Comparison of ENCODE assay signal across 29 cellular contexts in the genomic region with DNA sequence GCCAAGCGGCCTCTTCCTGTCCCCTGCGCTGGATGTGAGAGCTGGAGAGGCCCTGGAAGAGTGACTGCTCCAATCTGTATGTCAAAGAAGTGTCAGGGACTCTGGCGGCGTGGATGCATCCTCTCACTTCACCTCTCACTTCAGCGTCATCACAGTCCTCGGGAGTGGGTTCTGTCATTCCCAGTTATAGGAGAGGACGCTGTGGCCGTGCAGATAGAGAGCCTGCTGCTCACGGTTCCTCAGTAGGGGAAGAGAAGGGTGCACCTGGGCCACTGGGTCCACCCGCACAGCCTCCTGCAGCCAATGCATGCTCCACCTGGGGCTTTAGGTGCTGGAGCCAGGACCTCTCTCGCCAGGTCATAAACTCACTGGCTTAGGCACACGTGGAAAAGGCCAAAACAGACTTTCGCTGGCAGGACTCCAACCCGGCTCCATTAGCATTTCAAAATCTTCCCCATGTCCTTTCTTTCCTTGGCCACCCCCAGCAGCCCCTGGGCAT. TPM values are rescaled to one million over a fixed set of nuclear protein-coding genes. Genes with fewer than 3 reads are reported as not detected.
DNase-seq lines count a peak whose midpoint lies in the region; ATAC-seq and TF ChIP-seq lines count a peak whose summit lies in the region.
"Had no signal": no experiment of that assay in that cellular context is flagged by ENCODE, and none has a peak within 500 bp of the region (broad histone marks: within the 10 kb centered on the region; RNA-seq: fewer than 3 reads in every experiment).

No MANE protein-coding gene starts in this region.

- H3K36me3 ChIP-seq in Caco-2 (ENCODE audit: control insufficient read depth, insufficient read depth, low read length) (no peaks in the 10 kb centered on the region), osteoblast (ENCODE audit: insufficient read depth, low read length) (no peaks in the 10 kb centered on the region)
- H3K36me3 ChIP-seq: adrenal gland, HAP-1, heart left ventricle, upper lobe of left lung had no signal

- H4K91ac ChIP-seq in H9 (ENCODE audit: insufficient read length, low read depth, low read length) = no peak overlapping the region

- H3K79me1 ChIP-seq in H9 (ENCODE audit: insufficient read depth, low read depth, low read length, poor library complexity, severe bottlenecking) = no peaks in the 10 kb centered on the region

- no peak overlapping the region for H2BK20ac ChIP-seq in H9 (ENCODE audit: low read depth, low read length, poor library complexity, severe bottlenecking)

- H3K27me3 Mint-ChIP-seq in Caco-2 (ENCODE audit: insufficient read depth, unreplicated experiment) (no peaks in the 10 kb centered on the region), H9 (ENCODE audit: low read depth) (peaks cover 2% of the 10 kb centered on the region)

- no peak overlapping the region for H3K4ac ChIP-seq in H9 (ENCODE audit: low read depth, low read length)

- H2BK15ac ChIP-seq in H9 (ENCODE audit: low read depth, low read length) = no peak overlapping the region

- H4K20me1 ChIP-seq in H9 (ENCODE audit: control insufficient read depth, insufficient read depth, insufficient read length) = no peaks in the 10 kb centered on the region
- H4K20me1 ChIP-seq in osteoblast (ENCODE audit: insufficient read depth, low read length) = no peaks in the 10 kb centered on the region

- H2BK12ac ChIP-seq in H9 (ENCODE audit: insufficient read length, low read depth, low read length) = no peak overlapping the region

- H3K4me1 ChIP-seq in Caco-2 (peaks cover 13% of the 10 kb centered on the region; the same call in 1 of the 2 replicates), H9 (ENCODE audit: insufficient read depth, low read length) (no peaks in the 10 kb centered on the region; the same call in 1 of the 2 replicates), osteoblast (ENCODE audit: insufficient read depth, low read length) (no peaks in the 10 kb centered on the region)
- H3K4me1 ChIP-seq: adrenal gland, HAP-1 had no signal

- no peak overlapping the region for H3K9ac ChIP-seq in H9 (ENCODE audit: extremely low read depth, insufficient read length, low read length)
- H3K9ac ChIP-seq: KMS-11 had no signal

- H3K9me3 Mint-ChIP-seq in Caco-2 (ENCODE audit: unreplicated experiment) (no peaks in the 10 kb centered on the region), H9 (no peaks in the 10 kb centered on the region; a peak in 1 of 5 replicates)
- H3K9me3 Mint-ChIP-seq: activated naive CD4-positive, alpha-beta T cell treated with anti-CD3 and anti-CD28 coated beads for 36 hours; activated T-cell treated with anti-CD3 and anti-CD28 coated beads, Interleukin-2, amount 50 U/mL, for 72 hours; dendritic cell treated with granulocyte-macrophage colony-stimulating factor and Interleukin-4, amounts not matched to agents 40 ng/mL and 50 ng/mL, for 4 days; endodermal cell had no signal

- H3K4me2 ChIP-seq in H9 (ENCODE audit: insufficient read depth, insufficient read length, low read length) = no peak overlapping the region
- H3K4me2 ChIP-seq in osteoblast (ENCODE audit: insufficient read depth, low read length) = no peak overlapping the region
- H3K4me2 ChIP-seq: KMS-11 had no signal

- POLR2A ChIA-PET in Caco-2 (lab: Charles Lee) = no interaction called here

- H2BK5ac ChIP-seq in H9 (ENCODE audit: insufficient read length, low read length) = no peak overlapping the region

- ATAC-seq in GM18861 (IDR thresholded peaks at IDR 0.05; ENCODE audit: unreplicated experiment) = no peak
- ATAC-seq: activated T-cell treated with anti-CD3 and anti-CD28 coated beads, Interleukin-2, amount 50 U/mL, for 72 hours; heart left ventricle had no signal

- no CpG with 5 or more reads among the region's 14 CpGs for WGBS in H9 (ENCODE audit: extremely low coverage, insufficient read length, low lambda C conversion rate)

- intact Hi-C loops in Caco-2 (cut with micrococcal nuclease; ENCODE audit: unreplicated experiment) = loop anchor here (10.0 kb wide), 1 partner anchor 648 kb away; no protein-coding TSS in a partner anchor

- H2AFZ ChIP-seq in H9 (ENCODE audit: low read length) (no peak overlapping the region), osteoblast (ENCODE audit: low read length) (no peak overlapping the region)

- no peak overlapping the region for H2BK120ac ChIP-seq in H9 (ENCODE audit: low read depth, low read length, poor library complexity, severe bottlenecking)

- no peak overlapping the region for H4K5ac ChIP-seq in H9 (ENCODE audit: insufficient read length, low read depth, low read length)

- no peak overlapping the region for H3K56ac ChIP-seq in H9 (ENCODE audit: insufficient read length, low read depth, low read length)

- H3K4me3 Mint-ChIP-seq in Caco-2 (ENCODE audit: unreplicated experiment) (no peak overlapping the region), H9 (no peak overlapping the region; a peak in 1 of 5 replicates)
- H3K4me3 Mint-ChIP-seq: activated naive CD4-positive, alpha-beta T cell treated with anti-CD3 and anti-CD28 coated beads for 36 hours; activated T-cell treated with anti-CD3 and anti-CD28 coated beads, Interleukin-2, amount 50 U/mL, for 72 hours; dendritic cell treated with granulocyte-macrophage colony-stimulating factor and Interleukin-4, amounts not matched to agents 40 ng/mL and 50 ng/mL, for 4 days; endodermal cell had no signal

- no peak overlapping the region for H3K18ac ChIP-seq in H9 (ENCODE audit: insufficient read length, low read depth, low read length)

- CTCF ChIA-PET in Caco-2 (lab: Charles Lee) = no interaction called here

- H3K4me1 Mint-ChIP-seq in Caco-2 (ENCODE audit: low read depth, unreplicated experiment) (peaks cover 9% of the 10 kb centered on the region), H9 (peaks cover 21 to 22% of the 10 kb centered on the region in 2 experiments)
- H3K4me1 Mint-ChIP-seq: endodermal cell had no signal

- TF ChIP-seq CTCF in Caco-2 (IDR thresholded peaks at IDR 0.05; ENCODE audit: insufficient read depth in 1 of 2, low read depth in 1 of 2, low read length in 1 of 2, severe bottlenecking in 1 of 2, unreplicated experiment in 1 of 2) (no peak), H9 (conservative IDR thresholded peaks at IDR 0.05) (no peak), osteoblast (IDR thresholded peaks at IDR 0.05; ENCODE audit: extremely low read depth, low read depth, low read length) (no peak)

- H3K36me3 Mint-ChIP-seq in Caco-2 (ENCODE audit: insufficient read depth, unreplicated experiment) (peaks cover 48% of the 10 kb centered on the region), H9 (ENCODE audit: insufficient read depth in 1 of 3, low read depth in 3 of 3) (no peaks in the 10 kb centered on the region; a peak in 1 of 7 replicates)

- BruUV-seq in Caco-2 (replicated peaks; lab: Mats Ljungman, UMichigan) = no TSS peak

- H3K79me2 ChIP-seq in H9 (ENCODE audit: insufficient read depth, low read length) (no peaks in the 10 kb centered on the region), osteoblast (ENCODE audit: insufficient read depth, low read length) (no peaks in the 10 kb centered on the region)

- no peak overlapping the region for H3T11ph ChIP-seq in H9 (ENCODE audit: low read length)

- no peak overlapping the region for H3K4me3 ChIP-seq in Caco-2 (ENCODE audit: low read depth, low read length)
- no peak overlapping the region for H3K4me3 ChIP-seq in osteoblast (ENCODE audit: insufficient read depth, low read length)
- H3K4me3 ChIP-seq: adrenal gland, HAP-1, heart left ventricle, upper lobe of left lung had no signal

- H3K23me2 ChIP-seq in H9 (ENCODE audit: insufficient read length, low read depth, low read length, poor library complexity, severe bottlenecking) = no peaks in the 10 kb centered on the region

- no peaks in the 10 kb centered on the region for H3K9me3 ChIP-seq in Caco-2
- H3K9me3 ChIP-seq in H9 (ENCODE audit: control insufficient read depth, low read depth, low read length) = no peaks in the 10 kb centered on the region
- H3K9me3 ChIP-seq in osteoblast (ENCODE audit: low read depth, low read length) = no peaks in the 10 kb centered on the region
- H3K9me3 ChIP-seq: adrenal gland, HAP-1, heart left ventricle, upper lobe of left lung had no signal

- H4K8ac ChIP-seq in H9 (replicated peaks; ENCODE audit: insufficient read length, low read depth, low read length) = no peak overlapping the region

- H2AK5ac ChIP-seq in H9 (ENCODE audit: insufficient read length, low read length) = no peak overlapping the region

- no peak overlapping the region for H3K23ac ChIP-seq in H9 (ENCODE audit: insufficient read length, low read depth, low read length)

- no peak overlapping the region for H3K27ac ChIP-seq in H9 (ENCODE audit: insufficient read length, low read depth, low read length)
- H3K27ac ChIP-seq in osteoblast (ENCODE audit: low read depth, low read length) = no peak overlapping the region
- H3K27ac ChIP-seq: adrenal gland, heart left ventricle, HL-60, KMS-11, upper lobe of left lung had no signal

- H3K27me3 ChIP-seq in Caco-2 (replicated peaks; ENCODE audit: control insufficient read depth, insufficient read depth, low read length) = no peaks in the 10 kb centered on the region
- no peaks in the 10 kb centered on the region for H3K27me3 ChIP-seq in H9 (ENCODE audit: insufficient read depth, low read length)
- peaks cover 46% of the 10 kb centered on the region for H3K27me3 ChIP-seq in osteoblast (ENCODE audit: insufficient read depth, low read length)
- H3K27me3 ChIP-seq: adrenal gland, upper lobe of left lung had no signal

- H3K14ac ChIP-seq in H9 (ENCODE audit: insufficient read depth, low read length) = no peak overlapping the region

- peak overlapping the region; percentile 1 for H3K27ac Mint-ChIP-seq in Caco-2 (ENCODE audit: unreplicated experiment)
- peak overlapping the region in 2 of 3 experiments; percentile 9 to 44; a peak in 1 of 7 replicates for H3K27ac Mint-ChIP-seq in H9
- H3K27ac Mint-ChIP-seq: activated naive CD4-positive, alpha-beta T cell treated with anti-CD3 and anti-CD28 coated beads for 36 hours; activated T-cell treated with anti-CD3 and anti-CD28 coated beads, Interleukin-2, amount 50 U/mL, for 72 hours; dendritic cell treated with granulocyte-macrophage colony-stimulating factor and Interleukin-4, amounts not matched to agents 40 ng/mL and 50 ng/mL, for 4 days; endodermal cell had no signal

- DNase-seq in Caco-2 (peak in 1 of 2 experiments; percentile 12), H9 (no peak), iPS-NIHi7 (ENCODE audit: extremely low spot score) (peak; percentile 19), osteoblast (ENCODE audit: insufficient read length, low spot score, missing footprints) (peak; percentile 65), SIG-M5 treated with dmso at 0.1 percent for 504 hours (lab: John Stamatoyannopoulos, UW; ENCODE audit: unreplicated experiment) (no peak), activated gamma-delta T cell treated with Interleukin-2 at 50 U/mL for 16 hours (no peak), NCI-H146 treated with DMSO at 0.1 percent for 48 hours (lab: John Stamatoyannopoulos, UW; ENCODE audit: unreplicated experiment) (no peak)
- DNase-seq: activated CD4-positive, alpha-beta T cell treated with anti-CD3 and anti-CD28 coated beads for 4 hours; activated naive CD4-positive, alpha-beta T cell treated with anti-CD3 and anti-CD28 coated beads for 36 hours; activated T-cell treated with anti-CD3 and anti-CD28 coated beads, Interleukin-2, amount 50 U/mL, for 72 hours; DMS153; kidney glomerular epithelial cell; MM.1S; NCI-H2029 treated with DMSO at 0.1 percent for 48 hours; NCI-H524 treated with DMSO at 0.1 percent for 48 hours; NK-92 treated with Interleukin-12 subunit alpha and Interleukin-12 subunit beta, amount 100 ng/mL, for 24 hours; SHP77 treated with DMSO at 0.1 percent for 48 hours; stimulated activated CD4-positive, alpha-beta T cell treated with anti-CD3 and anti-CD28 coated beads, Interleukin-15, amount 100 ng/mL, for 24 hours; stimulated activated CD4-positive, alpha-beta T cell treated with anti-CD3 and anti-CD28 coated beads, Interleukin-4, amount 100 ng/mL, for 4 hours; substantia nigra; upper lobe of left lung had no signal

RNA-seq across cellular contexts. Expression of gene ST14, which starts 57.6 kb away (rescaled TPM):
- total RNA-seq in Caco-2 (2022) (298 and 304 TPM in 2 replicates), H9 (2021) (22.4 and 22.9 TPM in 2 replicates), osteoblast (under 0.01 TPM in 1 of 2 replicates, not detected in the other)
- total RNA-seq: activated naive CD4-positive, alpha-beta T cell treated with anti-CD3 and anti-CD28 coated beads for 36 hours; activated T-cell treated with anti-CD3 and anti-CD28 coated beads, Interleukin-2, amount 50 U/mL, for 72 hours had no signal

Comparison
In these comparisons a context has a peak if more than half of its experiments do, and no peak if none do; other contexts are left out.
1. DNase-seq: peak in iPS-NIHi7 (single experiment) and osteoblast (single experiment); none in H9 (single experiment), SIG-M5 treated with dmso at 0.1 percent for 504 hours (single experiment), activated gamma-delta T cell treated with Interleukin-2 at 50 U/mL for 16 hours (single experiment) and NCI-H146 treated with DMSO at 0.1 percent for 48 hours (single experiment).
2. RNA of gene ST14, which starts 57.6 kb away (total RNA-seq): 298 to 304 TPM in Caco-2 and 22.4 to 22.9 TPM in H9; under 0.01 TPM in osteoblast; every median in the first group is over 10 times any median in the second.